ENCODE assay signal across 13 cellular contexts in genomic region chr3:102144063-102144462, GRCh38.
A peak's percentile ranks its signal among the peaks of the same experiment; 100 is the strongest.
DNase-seq lines count a peak whose midpoint lies in the region; TF ChIP-seq lines count a peak whose summit lies in the region.
"Had no signal": no experiment of that assay in that cellular context is flagged by ENCODE, and none has a peak within 500 bp of the region (broad histone marks: within the 10 kb centered on the region; RNA-seq: fewer than 3 reads in every experiment).

No MANE protein-coding gene starts in this region.

- TF ChIP-seq POLR2A in esophagus muscularis mucosa (IDR thresholded peaks at IDR 0.05; ENCODE audit: low read depth): no peak

- CTCF ChIA-PET in A673 (lab: Charles Lee): no interaction called here

- intact Hi-C loops in A673 (cut with micrococcal nuclease; ENCODE audit: unreplicated experiment) (no loop called here), esophagus muscularis mucosa (cut with DNase I) (no loop called here), posterior cingulate gyrus (cut with DNase I) (no loop called here)

- H3K4me2 ChIP-seq in smooth muscle cell: peak overlapping the region; percentile 53
- H3K4me2 ChIP-seq: GM23338 had no signal

- no peaks in the 10 kb centered on the region for H4K20me1 ChIP-seq in smooth muscle cell (ENCODE audit: low read depth)

- no peak for TF ChIP-seq CTCF in A673 (conservative IDR thresholded peaks at IDR 0.05; ENCODE audit: low read depth, low read length)
- no peak for TF ChIP-seq CTCF in esophagus muscularis mucosa (IDR thresholded peaks at IDR 0.05)
- no peak for TF ChIP-seq CTCF in smooth muscle cell (IDR thresholded peaks at IDR 0.05; ENCODE audit: borderline replicate concordance, insufficient read depth, poor library complexity, severe bottlenecking)

- H3K27me3 ChIP-seq in A673 (replicated peaks; ENCODE audit: insufficient read depth, low read depth, low read length, poor library complexity) (no peaks in the 10 kb centered on the region), esophagus muscularis mucosa (no peaks in the 10 kb centered on the region), smooth muscle cell (ENCODE audit: low read depth) (no peaks in the 10 kb centered on the region)

- H3K79me2 ChIP-seq in smooth muscle cell (ENCODE audit: low read depth): no peaks in the 10 kb centered on the region

- DNase-seq in A673 (ENCODE audit: low spot score): peak; percentile 28
- no peak for DNase-seq in esophagus muscularis mucosa (ENCODE audit: extremely low spot score)
- DNase-seq in iris pigment epithelial cell (ENCODE audit: low read depth): peak; percentile 31
- no peak for DNase-seq in smooth muscle cell (lab: John Stamatoyannopoulos, UW; ENCODE audit: unreplicated experiment)
- no peak for DNase-seq in HT-29 (ENCODE audit: low spot score)
- no peak for DNase-seq in posterior cingulate gyrus
- DNase-seq in DMS53 (lab: John Stamatoyannopoulos, UW): no peak
- DNase-seq: CD4-positive, alpha-beta memory T cell; DMS79 treated with DMSO at 0.1 percent for 48 hours; EL; H7 had no signal

- peak overlapping the region; percentile 4 for H3K9ac ChIP-seq in smooth muscle cell (ENCODE audit: low read depth)

- peaks cover 31% of the 10 kb centered on the region for H3K4me1 ChIP-seq in A673 (ENCODE audit: insufficient read depth, low read length, poor library complexity, severe bottlenecking)
- H3K4me1 ChIP-seq in esophagus muscularis mucosa: peaks cover 22 to 44% (median 43%) of the 10 kb centered on the region in 4 donors
- peaks cover 13% of the 10 kb centered on the region for H3K4me1 ChIP-seq in smooth muscle cell (ENCODE audit: low read depth)

- no TSS peak for BruUV-seq in A673 (replicated peaks; lab: Mats Ljungman, UMichigan)

- H3K9me3 ChIP-seq in A673 (ENCODE audit: low read depth, low read length, poor library complexity, severe bottlenecking) (no peaks in the 10 kb centered on the region), esophagus muscularis mucosa (no peaks in the 10 kb centered on the region), smooth muscle cell (replicated peaks; ENCODE audit: low read depth) (no peaks in the 10 kb centered on the region)

- no peak for TF ChIP-seq EP300 in esophagus muscularis mucosa (IDR thresholded peaks at IDR 0.05)

- peaks cover 20% of the 10 kb centered on the region for H3F3A ChIP-seq in smooth muscle cell (ENCODE audit: low read depth)

- WGBS in esophagus muscularis mucosa: 48% methylated on average over 3 of the region's 3 CpGs
- WGBS in smooth muscle cell (ENCODE audit: low lambda C conversion rate): 39% methylated on average over 3 of the region's 3 CpGs

- H3K4me3 ChIP-seq in A673 (ENCODE audit: low read depth, low read length, poor library complexity, severe bottlenecking): no peak overlapping the region
- no peak overlapping the region for H3K4me3 ChIP-seq in esophagus muscularis mucosa
- H3K4me3 ChIP-seq in smooth muscle cell: no peak overlapping the region
- H3K4me3 ChIP-seq: GM23338 had no signal

- POLR2A ChIA-PET in A673 (lab: Charles Lee; ENCODE audit: low non-redundant PET): no interaction called here

- H3K36me3 ChIP-seq in A673 (ENCODE audit: insufficient read depth, low read length, poor library complexity, severe bottlenecking) (no peaks in the 10 kb centered on the region), esophagus muscularis mucosa (no peaks in the 10 kb centered on the region), smooth muscle cell (ENCODE audit: low read depth) (no peaks in the 10 kb centered on the region)

- H3K27ac ChIP-seq in A673 (ENCODE audit: low read depth, low read length, poor library complexity, severe bottlenecking): no peak overlapping the region
- H3K27ac ChIP-seq in esophagus muscularis mucosa (replicated peaks in 1 of 4): peak overlapping the region; percentile 53 to 60 (median 58)
- H3K27ac ChIP-seq in smooth muscle cell (ENCODE audit: low read depth): peak overlapping the region; percentile 75
- H3K27ac ChIP-seq: C4-2B had no signal

- no peak overlapping the region for H2AFZ ChIP-seq in smooth muscle cell (ENCODE audit: low read depth)
- H2AFZ ChIP-seq: GM23338 had no signal

Comparison
In these comparisons a context has a peak if more than half of its experiments do, and no peak if none do; other contexts are left out.
1. DNase-seq: peak in A673 (single experiment) and iris pigment epithelial cell (single experiment); none in esophagus muscularis mucosa (single experiment), smooth muscle cell (single experiment), HT-29 (single experiment), posterior cingulate gyrus (0 of 10) and DMS53 (single experiment).